In genomic region chr3:12840591-12841084, GRCh38 we compare ENCODE assay signal across 8 cellular contexts. TPM values are rescaled to one million over a fixed set of nuclear protein-coding genes. Genes with fewer than 3 reads are reported as not detected.
DNase-seq lines count a peak whose midpoint lies in the region; ATAC-seq and TF ChIP-seq lines count a peak whose summit lies in the region.

No MANE protein-coding gene starts in this region.

- DNase-seq in colonic mucosa (no peak), GM19238 (ENCODE audit: insufficient read length, low spot score) (no peak), iPS-NIHi11 (ENCODE audit: low spot score) (no peak)
- DNase-seq in naive thymus-derived CD8-positive, alpha-beta T cell = no peak

- peak overlapping the region; percentile 99 to 100 (median 100) for H3K27ac Mint-ChIP-seq in IgD-negative memory B cell
- peak overlapping the region; percentile 97 to 100 (median 100) for H3K27ac Mint-ChIP-seq in naive thymus-derived CD8-positive, alpha-beta T cell

- TF ChIP-seq CTCF in colonic mucosa (IDR thresholded peaks at IDR 0.05) = no peak

- H3K9me3 Mint-ChIP-seq in IgD-negative memory B cell = no peaks in the 10 kb centered on the region
- H3K9me3 Mint-ChIP-seq in naive thymus-derived CD8-positive, alpha-beta T cell = no peaks in the 10 kb centered on the region

- ATAC-seq in GM19035 (IDR thresholded peaks at IDR 0.05; ENCODE audit: unreplicated experiment) = peak; percentile 3
- peak; percentile 16 to 26 for ATAC-seq in naive thymus-derived CD8-positive, alpha-beta T cell
- ATAC-seq in HG02938 (IDR thresholded peaks at IDR 0.05; ENCODE audit: unreplicated experiment) = no peak
- ATAC-seq in HG03442 (IDR thresholded peaks at IDR 0.05; ENCODE audit: unreplicated experiment) = no peak

- H3K4me3 Mint-ChIP-seq in IgD-negative memory B cell = peak overlapping the region; percentile 96 to 99 (median 98)
- peak overlapping the region; percentile 94 to 98 (median 96) for H3K4me3 Mint-ChIP-seq in naive thymus-derived CD8-positive, alpha-beta T cell

- intact Hi-C loops in colonic mucosa (cut with DNase I) = no loop called here

- no peaks in the 10 kb centered on the region for H3K27me3 Mint-ChIP-seq in IgD-negative memory B cell
- H3K27me3 Mint-ChIP-seq in naive thymus-derived CD8-positive, alpha-beta T cell = no peaks in the 10 kb centered on the region

- peaks cover 5% of the 10 kb centered on the region for H3K36me3 ChIP-seq in colonic mucosa

- H3K9ac ChIP-seq in colonic mucosa (ENCODE audit: low read depth in 2 of 2, low read length in 2 of 2) = peak overlapping the region; percentile 89 to 93

- H3K36me3 Mint-ChIP-seq in IgD-negative memory B cell = peaks cover 3% of the 10 kb centered on the region
- peaks cover 5 to 53% (median 21%) of the 10 kb centered on the region in 3 donors for H3K36me3 Mint-ChIP-seq in naive thymus-derived CD8-positive, alpha-beta T cell

- H3K27me3 ChIP-seq in colonic mucosa = no peaks in the 10 kb centered on the region

- peaks cover 8% of the 10 kb centered on the region for H3K4me1 ChIP-seq in colonic mucosa

- peaks cover 21 to 38% (median 28%) of the 10 kb centered on the region in 3 donors for H3K4me1 Mint-ChIP-seq in IgD-negative memory B cell
- H3K4me1 Mint-ChIP-seq in naive thymus-derived CD8-positive, alpha-beta T cell = peaks cover 22 to 49% (median 46%) of the 10 kb centered on the region in 4 donors

- peak overlapping the region; percentile 72 for H3K27ac ChIP-seq in colonic mucosa

- POLR2A ChIA-PET in naive thymus-derived CD8-positive, alpha-beta T cell (lab: Charles Lee) = interaction anchor here (0.9 to 3.3 kb wide), 13 partner anchors 9 to 1810 kb away, joined by 3 to 34 read pairs (median 6); partner anchors contain the start of genes CAND2, CCDC174 and RAF1

- H3K4me3 ChIP-seq in colonic mucosa = peak overlapping the region; percentile 89

- no peaks in the 10 kb centered on the region for H3K9me3 ChIP-seq in colonic mucosa

RNA-seq across cellular contexts. Expression of gene RPL32, which starts 0.7 kb away (rescaled TPM):
- 3,703 TPM for polyA plus RNA-seq in IgD-negative memory B cell
- 1,000 to 10,000 TPM; 1,239 to 1,262 TPM for total RNA-seq in colonic mucosa
- 1,000 to 10,000 TPM; 4,123 to 4,303 TPM for total RNA-seq in naive thymus-derived CD8-positive, alpha-beta T cell
- 1,000 to 10,000 TPM; 4,376 to 5,220 (median 4,420) TPM for polyA plus RNA-seq in naive thymus-derived CD8-positive, alpha-beta T cell

RNA-seq across cellular contexts. Expression of gene CAND2, which starts 44.2 kb away (rescaled TPM):
- polyA plus RNA-seq in IgD-negative memory B cell = 0.35 TPM
- 1 to 10 TPM in 1 of 2 donors, under 1 TPM in 1; 0.72 to 2.2 TPM for total RNA-seq in colonic mucosa
- 1 to 10 TPM; 4.1 to 4.3 TPM for total RNA-seq in naive thymus-derived CD8-positive, alpha-beta T cell
- polyA plus RNA-seq in naive thymus-derived CD8-positive, alpha-beta T cell = 1 to 10 TPM; 1.8 to 3.6 (median 2.6) TPM

Comparison
In these comparisons a context has a peak if more than half of its experiments do, and no peak if none do; other contexts are left out.
1. ATAC-seq: peak in GM19035 (single experiment) and naive thymus-derived CD8-positive, alpha-beta T cell (2 of 2); none in HG02938 (single experiment) and HG03442 (single experiment).